11 cellular contexts compared by ENCODE assay signal in the genomic region with DNA sequence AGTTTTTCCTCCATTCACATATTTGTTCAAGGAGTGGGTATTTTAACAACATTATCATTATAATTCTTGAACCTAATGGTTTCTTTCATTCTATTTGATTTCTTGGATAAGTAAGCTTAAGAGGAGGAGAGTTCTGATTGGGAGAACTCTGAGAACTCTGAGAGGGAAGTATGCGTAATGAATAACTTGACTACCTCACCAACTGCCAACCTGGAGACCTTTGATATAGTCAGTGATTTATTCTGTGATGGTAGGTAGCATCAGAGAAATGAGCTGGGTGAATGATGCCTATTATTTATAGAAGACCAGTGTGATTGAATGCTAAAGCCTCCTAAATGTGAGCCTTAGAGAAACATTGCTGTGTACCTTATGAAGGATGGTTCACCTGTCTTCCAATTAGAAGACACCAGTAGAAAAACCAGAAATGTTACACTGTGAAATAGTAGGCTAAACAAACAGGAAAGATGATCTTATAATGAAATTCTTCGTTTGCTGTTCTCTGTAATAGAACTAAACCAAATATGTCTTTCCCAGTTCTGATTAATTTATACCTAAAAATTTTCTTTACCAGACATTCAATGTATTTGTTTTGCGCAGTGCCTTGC.
DNase-seq lines count a peak whose midpoint lies in the region; ATAC-seq and TF ChIP-seq lines count a peak whose summit lies in the region.
"Had no signal": no experiment of that assay in that cellular context is flagged by ENCODE, and none has a peak within 500 bp of the region (broad histone marks: within the 10 kb centered on the region; RNA-seq: fewer than 3 reads in every experiment).

No MANE protein-coding gene starts in this region.

- ATAC-seq in T-cell (replicated peaks in 1 of 4) = no peak
- ATAC-seq in stimulated activated naive B cell treated with anti-CD40 and anti-IgM and Interleukin-4, amounts not matched to agents 10 μg/mL and 1 μg/mL and 100 μg/mL, for 72 hours (replicated peaks) = no peak
- ATAC-seq: gastrocnemius medialis, Right ventricle myocardium inferior had no signal

- peaks cover 73 to 79% (median 74%) of the 10 kb centered on the region in 3 donors for H3K4me1 Mint-ChIP-seq in T-cell
- H3K4me1 Mint-ChIP-seq in stimulated activated naive B cell treated with anti-CD40 and anti-IgM and Interleukin-4, amounts not matched to agents 10 μg/mL and 1 μg/mL and 100 μg/mL, for 72 hours = peaks cover 33 to 65% of the 10 kb centered on the region in 2 donors

- H3K4me3 ChIP-seq in foreskin fibroblast (ENCODE audit: low read depth in 1 of 2, low read length in 2 of 2) = peak overlapping the region; percentile 84
- H3K4me3 ChIP-seq: MG63 had no signal

- DNase-seq in NCI-H2029 (lab: John Stamatoyannopoulos, UW) = peak; percentile 15
- DNase-seq in NCI-H2029 treated with DMSO at 0.1 percent for 48 hours (lab: John Stamatoyannopoulos, UW) = no peak
- no peak for DNase-seq in T-cell
- no peak for DNase-seq in foreskin fibroblast
- DNase-seq in stimulated activated naive B cell treated with anti-CD40 and anti-IgM and Interleukin-4, amounts not matched to agents 10 μg/mL and 1 μg/mL and 100 μg/mL, for 72 hours = no peak
- DNase-seq in medulla oblongata (ENCODE audit: extremely low spot score) = no peak
- DNase-seq in epidermal melanocyte (ENCODE audit: insufficient read length, low spot score) = no peak
- DNase-seq in HCEC 1CT = no peak
- DNase-seq: gastrocnemius medialis, MG63 had no signal

- POLR2A ChIA-PET in T-cell (lab: Charles Lee) = interaction anchor here (0.6 to 1.2 kb wide), 7 partner anchors 8 to 39 kb away, joined by 3 to 7 read pairs (median 3); no protein-coding TSS in a partner anchor

- H3K9me3 Mint-ChIP-seq in T-cell = no peaks in the 10 kb centered on the region
- H3K9me3 Mint-ChIP-seq in stimulated activated naive B cell treated with anti-CD40 and anti-IgM and Interleukin-4, amounts not matched to agents 10 μg/mL and 1 μg/mL and 100 μg/mL, for 72 hours = no peaks in the 10 kb centered on the region

- no peaks in the 10 kb centered on the region for H3K27me3 Mint-ChIP-seq in T-cell
- no peaks in the 10 kb centered on the region for H3K27me3 Mint-ChIP-seq in stimulated activated naive B cell treated with anti-CD40 and anti-IgM and Interleukin-4, amounts not matched to agents 10 μg/mL and 1 μg/mL and 100 μg/mL, for 72 hours

- CTCF ChIA-PET in T-cell (lab: Charles Lee) = interaction anchor here (0.6 to 6.4 kb wide), 8 partner anchors 7 to 69 kb away, joined by 3 to 75 read pairs (median 5); no protein-coding TSS in a partner anchor

- H3K4me3 Mint-ChIP-seq in T-cell = peak overlapping the region; percentile 94 to 97 (median 96)
- peak overlapping the region; percentile 95 to 96 for H3K4me3 Mint-ChIP-seq in stimulated activated naive B cell treated with anti-CD40 and anti-IgM and Interleukin-4, amounts not matched to agents 10 μg/mL and 1 μg/mL and 100 μg/mL, for 72 hours

- no peaks in the 10 kb centered on the region for H3K36me3 Mint-ChIP-seq in T-cell
- H3K36me3 Mint-ChIP-seq in stimulated activated naive B cell treated with anti-CD40 and anti-IgM and Interleukin-4, amounts not matched to agents 10 μg/mL and 1 μg/mL and 100 μg/mL, for 72 hours = no peaks in the 10 kb centered on the region

- no peak for TF ChIP-seq CTCF in foreskin fibroblast (IDR thresholded peaks at IDR 0.05; ENCODE audit: low read depth, low read length)

- peak overlapping the region; percentile 95 to 97 for H3K27ac Mint-ChIP-seq in T-cell
- peak overlapping the region; percentile 37 for H3K27ac Mint-ChIP-seq in stimulated activated naive B cell treated with anti-CD40 and anti-IgM and Interleukin-4, amounts not matched to agents 10 μg/mL and 1 μg/mL and 100 μg/mL, for 72 hours
